In the genomic region with DNA sequence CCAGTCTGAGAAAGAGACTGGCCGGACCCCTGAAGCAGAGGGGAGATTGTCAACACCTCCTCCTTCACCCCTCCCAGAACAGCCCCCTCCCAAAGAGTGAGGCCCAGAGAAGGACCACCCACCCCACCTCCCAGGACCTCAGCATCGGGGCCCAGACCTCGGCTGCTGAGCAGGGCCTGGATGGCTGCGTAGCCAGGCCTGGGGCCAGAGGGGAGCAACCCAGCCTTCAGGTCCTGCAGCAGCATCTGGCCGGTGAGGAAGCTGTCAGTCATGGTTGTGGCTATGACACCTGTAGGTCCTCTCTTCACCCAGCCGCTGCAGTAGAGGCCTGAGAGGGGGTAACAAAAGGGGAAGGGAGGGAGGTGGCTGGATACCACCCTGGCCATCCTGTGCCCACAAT, we compare ENCODE assay signal across 1 cellular context.
TF ChIP-seq lines count a peak whose summit lies in the region.

No MANE protein-coding gene starts in this region.

TF ChIP-seq in HepG2, 621 proteins besides CTCF, POLR2A, EP300 and RAD21:
- no peak for TF ChIP-seq WIZ (CRISPR knock-in tag; IDR thresholded peaks at IDR 0.05)
- TF ChIP-seq AGO2 (optimal IDR thresholded peaks at IDR 0.05; ENCODE audit: low read depth, low read length): no peak
- no peak for TF ChIP-seq BRD4 (CRISPR knock-in tag; IDR thresholded peaks at IDR 0.05)
- TF ChIP-seq ZNF253 (CRISPR knock-in tag; IDR thresholded peaks at IDR 0.05; ENCODE audit: borderline replicate concordance): 0 out of 2 replicates have a peak, but pooled peaks have one; percentile 63
- no peak for TF ChIP-seq ZNF20 (CRISPR knock-in tag; IDR thresholded peaks at IDR 0.05)
- no peak for TF ChIP-seq RXRB (CRISPR knock-in tag; IDR thresholded peaks at IDR 0.05; ENCODE audit: borderline replicate concordance)
- TF ChIP-seq ZFP62 (CRISPR knock-in tag; IDR thresholded peaks at IDR 0.05): no peak
